ENCODE assay signal across 12 cellular contexts in genomic region chr6:79762370-79762769, GRCh38.
DNase-seq lines count a peak whose midpoint lies in the region; ATAC-seq and TF ChIP-seq lines count a peak whose summit lies in the region.
"Had no signal": no experiment of that assay in that cellular context is flagged by ENCODE, and none has a peak within 500 bp of the region (broad histone marks: within the 10 kb centered on the region; RNA-seq: fewer than 3 reads in every experiment).

No MANE protein-coding gene starts in this region.

- no peaks in the 10 kb centered on the region for H3K27me3 Mint-ChIP-seq in neural progenitor cell (ENCODE audit: insufficient read depth, low read depth)

- no peaks in the 10 kb centered on the region for H3F3A ChIP-seq in neural progenitor cell (ENCODE audit: low read depth)

- no peaks in the 10 kb centered on the region for H3K4me1 ChIP-seq in neural progenitor cell
- no peaks in the 10 kb centered on the region for H3K4me1 ChIP-seq in effector memory CD4-positive, alpha-beta T cell (ENCODE audit: control insufficient read depth, insufficient read depth, low read length, poor library complexity, severe bottlenecking)
- H3K4me1 ChIP-seq: upper lobe of left lung had no signal

- H3K36me3 Mint-ChIP-seq in neural progenitor cell, result no peaks in the 10 kb centered on the region

- H2AFZ ChIP-seq in neural progenitor cell (replicated peaks), result peak overlapping the region; percentile 75

- no peak overlapping the region for H3K27ac Mint-ChIP-seq in neural progenitor cell

- no peaks in the 10 kb centered on the region for H3K9me3 ChIP-seq in neural progenitor cell (ENCODE audit: low read depth)
- H3K9me3 ChIP-seq in effector memory CD4-positive, alpha-beta T cell (ENCODE audit: control insufficient read depth, low read length), result no peaks in the 10 kb centered on the region

- no peaks in the 10 kb centered on the region for H3K36me3 ChIP-seq in neural progenitor cell
- no peaks in the 10 kb centered on the region for H3K36me3 ChIP-seq in effector memory CD4-positive, alpha-beta T cell (ENCODE audit: control insufficient read depth, insufficient read depth, low read length)
- H3K36me3 ChIP-seq: upper lobe of left lung had no signal

- no peaks in the 10 kb centered on the region for H3K27me3 ChIP-seq in neural progenitor cell
- H3K27me3 ChIP-seq in effector memory CD4-positive, alpha-beta T cell (replicated peaks; ENCODE audit: control insufficient read depth, insufficient read depth, low read length, poor library complexity, severe bottlenecking), result no peaks in the 10 kb centered on the region
- H3K27me3 ChIP-seq: upper lobe of left lung had no signal

- no peak overlapping the region for H3K4me2 ChIP-seq in neural progenitor cell

- H3K4me3 ChIP-seq in choroid plexus epithelial cell (ENCODE audit: low read depth, low read length) (no peak overlapping the region), neural progenitor cell (no peak overlapping the region)
- no peak overlapping the region for H3K4me3 ChIP-seq in effector memory CD4-positive, alpha-beta T cell (ENCODE audit: insufficient read depth, low read depth, low read length, poor library complexity, severe bottlenecking)
- H3K4me3 ChIP-seq: upper lobe of left lung had no signal

- H3K4me3 Mint-ChIP-seq in neural progenitor cell, result no peak overlapping the region

- peaks cover 4% of the 10 kb centered on the region for H3K4me1 Mint-ChIP-seq in neural progenitor cell

- H4K20me1 ChIP-seq in neural progenitor cell (ENCODE audit: low read depth), result no peaks in the 10 kb centered on the region

- ATAC-seq in esophagus mucosa, result no peak

- no peak overlapping the region for H3K9ac ChIP-seq in neural progenitor cell

- peaks cover 9% of the 10 kb centered on the region for H3K9me3 Mint-ChIP-seq in neural progenitor cell

- H3K27ac ChIP-seq in neural progenitor cell, result no peak overlapping the region
- H3K27ac ChIP-seq in effector memory CD4-positive, alpha-beta T cell (ENCODE audit: insufficient read depth, low read length, poor library complexity, severe bottlenecking), result no peak overlapping the region
- H3K27ac ChIP-seq: upper lobe of left lung had no signal

- DNase-seq in DMS53 (lab: John Stamatoyannopoulos, UW) (peak; percentile 15), DMS53 treated with DMSO at 0.1 percent for 48 hours (lab: John Stamatoyannopoulos, UW; ENCODE audit: unreplicated experiment) (no peak), NCI-H1436 treated with DMSO at 0.1 percent for 48 hours (lab: John Stamatoyannopoulos, UW) (peak; percentile 23), choroid plexus epithelial cell (ENCODE audit: low read depth) (peak; percentile 48), neural progenitor cell (ENCODE audit: low spot score) (peak; percentile 42)
- no peak for DNase-seq in effector memory CD4-positive, alpha-beta T cell
- DNase-seq in activated CD4-positive, alpha-beta T cell treated with anti-CD3 and anti-CD28 coated beads, Interleukin-2, amount 50 U/mL, for 48 hours, result no peak
- DNase-seq: 8988T; activated CD8-positive, alpha-beta memory T cell treated with anti-CD3 and anti-CD28 coated beads, Interleukin-2, amount 50 U/mL, for 4 hours; central memory CD4-positive, alpha-beta T cell; upper lobe of left lung had no signal

- H3K79me2 ChIP-seq in neural progenitor cell (ENCODE audit: low read depth), result no peaks in the 10 kb centered on the region

- TF ChIP-seq CTCF in choroid plexus epithelial cell (conservative IDR thresholded peaks at IDR 0.05; ENCODE audit: low read depth, low read length) (peak; percentile 65), neural progenitor cell (IDR thresholded peaks at IDR 0.05) (peak; percentile 62)

Comparison
In these comparisons a context has a peak if more than half of its experiments do, and no peak if none do; other contexts are left out.
1. DNase-seq: peak in DMS53 (single experiment), NCI-H1436 treated with DMSO at 0.1 percent for 48 hours (single experiment), choroid plexus epithelial cell (single experiment) and neural progenitor cell (single experiment); none in DMS53 treated with DMSO at 0.1 percent for 48 hours (single experiment), effector memory CD4-positive, alpha-beta T cell (0 of 3) and activated CD4-positive, alpha-beta T cell treated with anti-CD3 and anti-CD28 coated beads, Interleukin-2, amount 50 U/mL, for 48 hours (0 of 2).